ENCODE assay signal across 11 cellular contexts in genomic region chr17:79220715-79221291, GRCh38.
A peak's percentile ranks its signal among the peaks of the same experiment; 100 is the strongest.
DNase-seq lines count a peak whose midpoint lies in the region; ATAC-seq and TF ChIP-seq lines count a peak whose summit lies in the region.
"Had no signal": no experiment of that assay in that cellular context is flagged by ENCODE, and none has a peak within 500 bp of the region (broad histone marks: within the 10 kb centered on the region; RNA-seq: fewer than 3 reads in every experiment).

No MANE protein-coding gene starts in this region.

- H3K9me3 Mint-ChIP-seq in glutamatergic neuron (ENCODE audit: unreplicated experiment) = peaks cover 23% of the 10 kb centered on the region

- peaks cover 33% of the 10 kb centered on the region for H3K4me1 Mint-ChIP-seq in glutamatergic neuron (ENCODE audit: low read depth, unreplicated experiment)

- TF ChIP-seq CTCF in glutamatergic neuron (IDR thresholded peaks at IDR 0.05; ENCODE audit: partially characterized antibody, unreplicated experiment) (no peak), smooth muscle cell (IDR thresholded peaks at IDR 0.05; ENCODE audit: borderline replicate concordance, insufficient read depth, poor library complexity, severe bottlenecking) (no peak)

- WGBS in smooth muscle cell (ENCODE audit: low lambda C conversion rate) = 59% methylated on average over 19 of the region's 21 CpGs

- H3K9me3 ChIP-seq in smooth muscle cell (replicated peaks; ENCODE audit: low read depth) = no peaks in the 10 kb centered on the region
- H3K9me3 ChIP-seq: MG63 had no signal

- H3K27me3 Mint-ChIP-seq in glutamatergic neuron (ENCODE audit: unreplicated experiment) = peaks cover 26% of the 10 kb centered on the region

- H2AFZ ChIP-seq in smooth muscle cell (ENCODE audit: low read depth) = no peak overlapping the region

- peak; percentile 11 for DNase-seq in activated T-cell treated with anti-CD3 and anti-CD28 coated beads for 48 hours (ENCODE audit: low read depth)
- no peak for DNase-seq in activated T-cell treated with anti-CD3 and anti-CD28 coated beads for 4 hours
- peak; percentile 26 for DNase-seq in RPMI8226
- no peak for DNase-seq in glutamatergic neuron
- DNase-seq in smooth muscle cell (lab: John Stamatoyannopoulos, UW; ENCODE audit: unreplicated experiment) = no peak
- DNase-seq in NCI-H2029 treated with DMSO at 0.1 percent for 48 hours (lab: John Stamatoyannopoulos, UW) = no peak
- no peak for DNase-seq in NCI-H446 (lab: John Stamatoyannopoulos, UW)
- DNase-seq: CD4-positive, CD25-positive, alpha-beta regulatory T cell; MG63; midbrain had no signal

- H3K27me3 ChIP-seq in smooth muscle cell (ENCODE audit: low read depth) = peaks cover 58% of the 10 kb centered on the region

- H3K27ac ChIP-seq in smooth muscle cell (ENCODE audit: low read depth) = no peak overlapping the region

- H3F3A ChIP-seq in smooth muscle cell (ENCODE audit: low read depth) = no peaks in the 10 kb centered on the region

- H3K27ac Mint-ChIP-seq in glutamatergic neuron (ENCODE audit: unreplicated experiment) = peak overlapping the region; percentile 3
- H3K27ac Mint-ChIP-seq: CD4-positive, CD25-positive, alpha-beta regulatory T cell had no signal

- peak overlapping the region; percentile 8 for H3K4me3 ChIP-seq in smooth muscle cell
- H3K4me3 ChIP-seq: MG63 had no signal

- H3K36me3 ChIP-seq in smooth muscle cell (ENCODE audit: low read depth) = no peaks in the 10 kb centered on the region
- H3K36me3 ChIP-seq: MG63 had no signal

- peaks cover 17% of the 10 kb centered on the region for H3K4me1 ChIP-seq in smooth muscle cell (ENCODE audit: low read depth)

- no peak for ATAC-seq in HG03521 (IDR thresholded peaks at IDR 0.05; ENCODE audit: unreplicated experiment)

- H3K4me3 Mint-ChIP-seq in glutamatergic neuron (ENCODE audit: unreplicated experiment) = peak overlapping the region; percentile 73

- no peak overlapping the region for H3K9ac ChIP-seq in smooth muscle cell (ENCODE audit: low read depth)

- H3K36me3 Mint-ChIP-seq in glutamatergic neuron (ENCODE audit: unreplicated experiment) = no peaks in the 10 kb centered on the region
- H3K36me3 Mint-ChIP-seq: CD4-positive, CD25-positive, alpha-beta regulatory T cell had no signal

- H4K20me1 ChIP-seq in smooth muscle cell (ENCODE audit: low read depth) = no peaks in the 10 kb centered on the region

- H3K4me2 ChIP-seq in smooth muscle cell = peak overlapping the region; percentile 44

- H3K79me2 ChIP-seq in smooth muscle cell (ENCODE audit: low read depth) = no peaks in the 10 kb centered on the region

Comparison
In these comparisons a context has a peak if more than half of its experiments do, and no peak if none do; other contexts are left out.
1. DNase-seq: peak in activated T-cell treated with anti-CD3 and anti-CD28 coated beads for 48 hours (single experiment) and RPMI8226 (single experiment); none in activated T-cell treated with anti-CD3 and anti-CD28 coated beads for 4 hours (single experiment), glutamatergic neuron (single experiment), smooth muscle cell (single experiment), NCI-H2029 treated with DMSO at 0.1 percent for 48 hours (single experiment) and NCI-H446 (0 of 2).